1 cellular context compared by ENCODE assay signal in genomic region chr1:116165572-116165971, GRCh38.
TF ChIP-seq lines count a peak whose summit lies in the region.

No MANE protein-coding gene starts in this region.

TF ChIP-seq in H1, 55 proteins besides CTCF, POLR2A, EP300 and RAD21:
- TF ChIP-seq ATF3 (IDR thresholded peaks at IDR 0.05; ENCODE audit: insufficient read depth, low read depth, low read length), result no peak
- TF ChIP-seq RXRA (IDR thresholded peaks at IDR 0.05; ENCODE audit: insufficient read depth, low read depth, low read length), result no peak
- TF ChIP-seq BRCA1 (IDR thresholded peaks at IDR 0.05; ENCODE audit: low read depth, low read length), result no peak
- TF ChIP-seq SUZ12 (IDR thresholded peaks at IDR 0.05; ENCODE audit: low read length), result no peak
- TF ChIP-seq BACH1 (IDR thresholded peaks at IDR 0.05; ENCODE audit: low read length), result no peak
- TF ChIP-seq USF2 (IDR thresholded peaks at IDR 0.05; ENCODE audit: low read length), result no peak
- TF ChIP-seq MAX (IDR thresholded peaks at IDR 0.05), result no peak
